Comparison of ENCODE assay signal across 8 cellular contexts in genomic region chr15:60479361-60479684, GRCh38. TPM values are rescaled to one million over a fixed set of nuclear protein-coding genes. Genes with fewer than 3 reads are reported as not detected.
DNase-seq lines count a peak whose midpoint lies in the region; ATAC-seq, FAIRE-seq and TF ChIP-seq lines count a peak whose summit lies in the region.

No MANE protein-coding gene starts in this region.

- no peak overlapping the region for H2AK5ac ChIP-seq in H1 (ENCODE audit: low read depth, low read length)

- TF ChIP-seq RAD21 in H1 (IDR thresholded peaks at IDR 0.05 in 1 of 2, conservative IDR thresholded peaks at IDR 0.05 in 1 of 2; ENCODE audit: low read depth in 2 of 2, low read length in 2 of 2) (no peak), neural cell (conservative IDR thresholded peaks at IDR 0.05) (no peak)

- POLR2A ChIA-PET in H1 (lab: Charles Lee; ENCODE audit: partially characterized antibody): interaction anchor here (0.6 to 2.2 kb wide), 5 partner anchors 9 to 104 kb away, joined by 3 to 6 read pairs (median 5); no protein-coding TSS in a partner anchor

- H4K91ac ChIP-seq in H1 (replicated peaks; ENCODE audit: insufficient read length, low read length): no peak overlapping the region

- H2BK20ac ChIP-seq in H1 (ENCODE audit: low read length): 0 out of 2 replicates have a peak overlapping the region, but pooled peaks have one; percentile 26

- H3K18ac ChIP-seq in H1 (ENCODE audit: extremely low read depth, low read length): 0 out of 2 replicates have a peak overlapping the region, but pooled peaks have one; percentile 41

- CTCF ChIA-PET in H1 (lab: Charles Lee; ENCODE audit: partially characterized antibody): interaction anchor here (1.4 to 2.4 kb wide), 3 partner anchors 27 to 120 kb away, joined by 4 to 6 read pairs (median 5); no protein-coding TSS in a partner anchor

- no peak overlapping the region for H3K14ac ChIP-seq in H1 (ENCODE audit: insufficient read length)

- no peaks in the 10 kb centered on the region for H3K27me3 ChIP-seq in H1 (replicated peaks in 1 of 4; ENCODE audit: control insufficient read depth in 3 of 4, extremely low read depth in 1 of 4, insufficient read depth in 3 of 4, low read length in 3 of 4)
- no peaks in the 10 kb centered on the region for H3K27me3 ChIP-seq in neural cell (ENCODE audit: insufficient read depth, low read depth, low read length)

- H3K36me3 ChIP-seq in H1 (ENCODE audit: control insufficient read depth in 2 of 4, insufficient read depth in 4 of 4, low read length in 3 of 4) (peaks cover 0 to 24% (median 2%) of the 10 kb centered on the region in 4 experiments; a peak in 3 of 8 replicates), neural cell (ENCODE audit: insufficient read depth, low read length) (no peaks in the 10 kb centered on the region)

- peak overlapping the region; percentile 99 for H2BK5ac ChIP-seq in H1 (ENCODE audit: low read depth, low read length)

- H3F3A ChIP-seq in neural cell (ENCODE audit: insufficient read depth, low read length, poor library complexity, severe bottlenecking): no peaks in the 10 kb centered on the region

- no peak overlapping the region for H3K23ac ChIP-seq in H1 (ENCODE audit: insufficient read length)

- H2BK120ac ChIP-seq in H1 (replicated peaks; ENCODE audit: low read depth, low read length): no peak overlapping the region

- H3K27ac ChIP-seq in H1 (ENCODE audit: low read depth, low read length): peak overlapping the region; percentile 95; the same call in 1 of the 2 replicates
- peak overlapping the region; percentile 92 for H3K27ac ChIP-seq in neural cell (ENCODE audit: low read length)

- WGBS in H1 (ENCODE audit: extremely low coverage in 1 of 2, insufficient coverage in 1 of 2, insufficient read length in 1 of 2, insufficient replicate concordance in 2 of 2, low coverage in 1 of 2, low lambda C conversion rate in 2 of 2, missing lambda C conversion rate in 1 of 2), 2 experiments: 56% methylated on average over 5 of the region's 5 CpGs; no CpG with 5 or more reads in 1 of the 2 experiments

- H4K20me1 ChIP-seq in H1 (replicated peaks in 1 of 2; ENCODE audit: control insufficient read depth in 1 of 2, insufficient read depth in 2 of 2, low read length in 2 of 2) (no peaks in the 10 kb centered on the region), neural cell (ENCODE audit: insufficient read depth) (no peaks in the 10 kb centered on the region)

- no peak overlapping the region; the same call in 1 of the 2 replicates for H2BK12ac ChIP-seq in H1 (ENCODE audit: low read depth, low read length)

- no peak for TF ChIP-seq EP300 in H1 (IDR thresholded peaks at IDR 0.05; ENCODE audit: borderline replicate concordance in 1 of 2, low read depth in 2 of 2, low read length in 2 of 2)
- TF ChIP-seq EP300 in neural cell (conservative IDR thresholded peaks at IDR 0.05; ENCODE audit: poor library complexity, severe bottlenecking): no peak

- ATAC-seq in GM18873 (IDR thresholded peaks at IDR 0.05; ENCODE audit: low FRiP score, unreplicated experiment) (peak; percentile 3), HG03460 (IDR thresholded peaks at IDR 0.05; ENCODE audit: unreplicated experiment) (no peak), HG02870 (IDR thresholded peaks at IDR 0.05; ENCODE audit: unreplicated experiment) (no peak)

- H3K9me3 ChIP-seq in H1 (ENCODE audit: insufficient read depth in 2 of 2, low read depth in 1 of 2, low read length in 1 of 2) (no peaks in the 10 kb centered on the region), neural cell (ENCODE audit: low read length) (no peaks in the 10 kb centered on the region)

- H3K79me2 ChIP-seq in H1 (ENCODE audit: control insufficient read depth in 1 of 2, insufficient read depth in 2 of 2, low read length in 2 of 2): peaks cover 7 to 28% of the 10 kb centered on the region in 2 experiments; a peak in 3 of 4 replicates
- peaks cover 20% of the 10 kb centered on the region for H3K79me2 ChIP-seq in neural cell (replicated peaks; ENCODE audit: insufficient read depth, low read length)

- H4K8ac ChIP-seq in H1 (ENCODE audit: extremely low read depth, insufficient read depth, low read length): peak overlapping the region; percentile 35; the same call in 1 of the 2 replicates

- H3K9ac ChIP-seq in H1 (replicated peaks in 1 of 4; ENCODE audit: extremely low read depth in 1 of 4, low read depth in 3 of 4, low read length in 3 of 4) (peak overlapping the region in 3 of 4 experiments; percentile 88 to 98 (median 96); a peak in 6 of 7 replicates), neural cell (ENCODE audit: low read length) (peak overlapping the region; percentile 89)

- TF ChIP-seq CTCF in NB4 (IDR thresholded peaks at IDR 0.05; ENCODE audit: low read depth, low read length) (no peak), H1 (IDR thresholded peaks at IDR 0.05; ENCODE audit: control extremely low read depth in 1 of 3, insufficient read depth in 1 of 3, low read depth in 1 of 3, low read length in 3 of 3) (no peak), neural cell (IDR thresholded peaks at IDR 0.05; ENCODE audit: poor library complexity, severe bottlenecking) (no peak)

- H3K56ac ChIP-seq in H1 (replicated peaks; ENCODE audit: insufficient read length, low read depth, low read length): peak overlapping the region; percentile 1

- peaks cover 2 to 12% (median 7%) of the 10 kb centered on the region in 4 experiments; a peak in 6 of 7 replicates for H3K4me1 ChIP-seq in H1 (replicated peaks in 1 of 4; ENCODE audit: control insufficient read depth in 3 of 4, insufficient read depth in 4 of 4, low read length in 3 of 4)

- no peak overlapping the region for H4K5ac ChIP-seq in H1 (ENCODE audit: insufficient read length, low read depth, low read length)

- peaks cover 9% of the 10 kb centered on the region for H3K23me2 ChIP-seq in H1 (ENCODE audit: low read depth, low read length)

- TF ChIP-seq POLR2A in NB4 (IDR thresholded peaks at IDR 0.05; ENCODE audit: extremely low read depth, insufficient read length) (no peak), H1 (IDR thresholded peaks at IDR 0.05; ENCODE audit: control extremely low read depth in 1 of 2, low read depth in 2 of 2, low read length in 2 of 2) (no peak)

- peaks cover 3% of the 10 kb centered on the region; the same call in 1 of the 2 replicates for H3K79me1 ChIP-seq in H1 (ENCODE audit: low read depth, low read length)

- H3K4me2 ChIP-seq in H1 (ENCODE audit: insufficient read depth in 1 of 2, low read depth in 2 of 2, low read length in 2 of 2): peak overlapping the region; percentile 90 to 93
- H3K4me2 ChIP-seq in neural cell (ENCODE audit: low read length): peak overlapping the region; percentile 53

- no peak overlapping the region for H2BK15ac ChIP-seq in H1 (ENCODE audit: low read length)

- H2AFZ ChIP-seq in H1 (ENCODE audit: low read length): peak overlapping the region; percentile 85
- H2AFZ ChIP-seq in neural cell (ENCODE audit: low read depth, low read length): peak overlapping the region; percentile 29

- H3K4ac ChIP-seq in H1 (replicated peaks; ENCODE audit: insufficient read length, low read depth, low read length): no peak overlapping the region

- DNase-seq in NB4 (ENCODE audit: low read depth): no peak
- no peak for DNase-seq in H1 (ENCODE audit: low read depth in 1 of 2, low spot score in 2 of 2)
- no peak for DNase-seq in NCI-H446 (lab: John Stamatoyannopoulos, UW)
- DNase-seq in superior temporal gyrus (ENCODE audit: extremely low spot score): no peak

- FAIRE-seq in H1 (lab: Jason Lieb, UNC): no peak

- H3K4me3 ChIP-seq in NB4 (ENCODE audit: low read depth, low read length) (peak overlapping the region; percentile 82), H1 (ENCODE audit: extremely low read depth in 1 of 4, insufficient read depth in 2 of 4, low read depth in 3 of 4, low read length in 4 of 4) (peak overlapping the region; percentile 81 to 96 (median 90)), neural cell (ENCODE audit: low read length) (peak overlapping the region; percentile 80)

- H3K9me2 ChIP-seq in neural cell (ENCODE audit: insufficient read depth, low read length): no peaks in the 10 kb centered on the region

TF ChIP-seq in H1, 55 proteins besides CTCF, POLR2A, EP300 and RAD21:
- no peak for TF ChIP-seq SIRT6 (IDR thresholded peaks at IDR 0.05; ENCODE audit: low read length)
- no peak for TF ChIP-seq HDAC2 (IDR thresholded peaks at IDR 0.05; ENCODE audit: borderline replicate concordance in 1 of 2, low read depth in 2 of 2, low read length in 2 of 2)
- TF ChIP-seq JUND (IDR thresholded peaks at IDR 0.05; ENCODE audit: low read length): no peak
- no peak for TF ChIP-seq SAP30 (IDR thresholded peaks at IDR 0.05; ENCODE audit: insufficient read depth, insufficient replicate concordance, low read length)
- no peak for TF ChIP-seq SP1 (IDR thresholded peaks at IDR 0.05; ENCODE audit: low read depth, low read length)
- TF ChIP-seq CHD1 (IDR thresholded peaks at IDR 0.05; ENCODE audit: low read depth, low read length): no peak
- TF ChIP-seq SIN3A (conservative IDR thresholded peaks at IDR 0.05 in 1 of 2, IDR thresholded peaks at IDR 0.05 in 1 of 2; ENCODE audit: low read depth in 1 of 2, low read length in 2 of 2): no peak

TF ChIP-seq in neural cell, 6 proteins besides CTCF, POLR2A, EP300 and RAD21 (continues in another document):
- TF ChIP-seq EZH2 (IDR thresholded peaks at IDR 0.05; ENCODE audit: borderline replicate concordance, insufficient read depth, low read length, poor library complexity, severe bottlenecking) (no peak), TAF1 (IDR thresholded peaks at IDR 0.05; ENCODE audit: low read depth) (no peak), MXI1 (conservative IDR thresholded peaks at IDR 0.05; ENCODE audit: poor library complexity, severe bottlenecking) (no peak), SMC3 (conservative IDR thresholded peaks at IDR 0.05; ENCODE audit: poor library complexity) (no peak)

RNA-seq across cellular contexts. Expression of gene ICE2, which starts 0.4 kb away (rescaled TPM):
- 74.1 and 87.3 TPM in 2 replicates for total RNA-seq in H1 (2021; fragmentation: NEBNext Ultra II Directional; extraction: Animal tissue kit (Norgen Biotek cat#: 25700))
- polyA plus RNA-seq in H1 (2011; rRNA removed) (26.4 and 40.0 TPM in 2 replicates), neural cell (29.8 and 34.0 TPM in 2 replicates)
- 27.5 TPM for polyA plus RNA-seq in H1 (2011; cell fraction: cytosol; rRNA removed)
- polyA plus RNA-seq in H1 (2011; cell fraction: nucleus; rRNA removed): 65.4 TPM
- polyA plus RNA-seq in H1 (2012, experiment 1 of 2): 32.1 to 61.5 TPM (median 39.4 TPM) in 4 replicates
- polyA plus RNA-seq in H1 (2012, experiment 2 of 2): 1.8 TPM
- polyA plus RNA-seq in H1 (2013, experiment 1 of 2): 42.7 TPM
- 36.4 TPM for polyA plus RNA-seq in H1 (2013, experiment 2 of 2)
- polyA minus RNA-seq in H1 (2011; rRNA and poly(A)+ RNA removed): 60.6 and 80.3 TPM in 2 replicates
- polyA minus RNA-seq in H1 (2011; cell fraction: cytosol; rRNA and poly(A)+ RNA removed): 38.4 TPM
- 152 TPM for polyA minus RNA-seq in H1 (2011; cell fraction: nucleus; rRNA and poly(A)+ RNA removed)
- polyA minus RNA-seq in neural cell: 60.6 and 61.7 TPM in 2 replicates
